In the genomic region with DNA sequence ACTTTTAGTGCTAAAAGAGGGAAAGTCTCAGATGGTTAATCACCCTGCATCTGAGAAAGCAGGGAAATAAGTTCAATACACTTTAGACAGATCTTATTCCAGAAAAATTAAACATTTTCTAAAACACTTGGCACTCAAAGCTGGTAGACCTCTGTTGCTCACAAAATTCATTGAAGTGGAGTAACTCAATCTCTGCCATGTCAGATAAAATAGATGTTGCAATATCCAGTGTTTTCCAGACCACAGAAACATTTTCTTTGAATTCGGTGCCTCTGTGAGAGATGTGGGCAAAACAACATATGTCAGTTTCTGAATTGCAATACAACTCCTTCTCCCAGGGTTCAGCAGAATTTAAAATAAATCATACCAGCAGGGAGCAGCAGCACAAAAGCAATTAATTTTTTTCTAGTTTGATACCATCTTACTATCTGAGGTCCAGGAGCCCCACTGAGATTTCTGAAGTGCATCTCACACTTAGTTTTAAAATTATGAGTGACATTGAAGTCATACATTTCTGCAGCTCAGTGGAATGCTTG, we compare ENCODE assay signal across 2 cellular contexts.
TF ChIP-seq lines count a peak whose summit lies in the region.

No MANE protein-coding gene starts in this region.

TF ChIP-seq in HCT116, 20 proteins besides CTCF, POLR2A, EP300 and RAD21 (continued from another document):
- TF ChIP-seq TCF7L2 (IDR thresholded peaks at IDR 0.05; ENCODE audit: borderline replicate concordance, extremely low read depth, insufficient read depth, insufficient read length), result no peak
- TF ChIP-seq SP1 (IDR thresholded peaks at IDR 0.05; ENCODE audit: low read depth), result no peak
- TF ChIP-seq CEBPB (IDR thresholded peaks at IDR 0.05; ENCODE audit: low read depth), result no peak
- no peak for TF ChIP-seq POLR2AphosphoS5 (IDR thresholded peaks at IDR 0.05; ENCODE audit: low read depth, low read length)
- TF ChIP-seq CBX3 (IDR thresholded peaks at IDR 0.05; ENCODE audit: low read depth), result no peak
- TF ChIP-seq ZNF274 (IDR thresholded peaks at IDR 0.05; ENCODE audit: low read depth, low read length), result no peak
- TF ChIP-seq SRF (IDR thresholded peaks at IDR 0.05; ENCODE audit: low read depth), result no peak
- TF ChIP-seq, protein P1, sequence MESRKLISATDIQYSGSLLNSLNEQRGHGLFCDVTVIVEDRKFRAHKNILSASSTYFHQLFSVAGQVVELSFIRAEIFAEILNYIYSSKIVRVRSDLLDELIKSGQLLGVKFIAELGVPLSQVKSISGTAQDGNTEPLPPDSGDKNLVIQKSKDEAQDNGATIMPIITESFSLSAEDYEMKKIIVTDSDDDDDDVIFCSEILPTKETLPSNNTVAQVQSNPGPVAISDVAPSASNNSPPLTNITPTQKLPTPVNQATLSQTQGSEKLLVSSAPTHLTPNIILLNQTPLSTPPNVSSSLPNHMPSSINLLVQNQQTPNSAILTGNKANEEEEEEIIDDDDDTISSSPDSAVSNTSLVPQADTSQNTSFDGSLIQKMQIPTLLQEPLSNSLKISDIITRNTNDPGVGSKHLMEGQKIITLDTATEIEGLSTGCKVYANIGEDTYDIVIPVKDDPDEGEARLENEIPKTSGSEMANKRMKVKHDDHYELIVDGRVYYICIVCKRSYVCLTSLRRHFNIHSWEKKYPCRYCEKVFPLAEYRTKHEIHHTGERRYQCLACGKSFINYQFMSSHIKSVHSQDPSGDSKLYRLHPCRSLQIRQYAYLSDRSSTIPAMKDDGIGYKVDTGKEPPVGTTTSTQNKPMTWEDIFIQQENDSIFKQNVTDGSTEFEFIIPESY (IDR thresholded peaks at IDR 0.05; ENCODE audit: extremely low read depth, insufficient replicate concordance, low read length), result no peak
- TF ChIP-seq ELF1 (IDR thresholded peaks at IDR 0.05; ENCODE audit: borderline replicate concordance, low read depth), result no peak
- TF ChIP-seq EZH2phosphoT487 (IDR thresholded peaks at IDR 0.05; ENCODE audit: borderline replicate concordance), result no peak
- TF ChIP-seq ZFX (IDR thresholded peaks at IDR 0.05), result no peak
- TF ChIP-seq, protein P2, sequence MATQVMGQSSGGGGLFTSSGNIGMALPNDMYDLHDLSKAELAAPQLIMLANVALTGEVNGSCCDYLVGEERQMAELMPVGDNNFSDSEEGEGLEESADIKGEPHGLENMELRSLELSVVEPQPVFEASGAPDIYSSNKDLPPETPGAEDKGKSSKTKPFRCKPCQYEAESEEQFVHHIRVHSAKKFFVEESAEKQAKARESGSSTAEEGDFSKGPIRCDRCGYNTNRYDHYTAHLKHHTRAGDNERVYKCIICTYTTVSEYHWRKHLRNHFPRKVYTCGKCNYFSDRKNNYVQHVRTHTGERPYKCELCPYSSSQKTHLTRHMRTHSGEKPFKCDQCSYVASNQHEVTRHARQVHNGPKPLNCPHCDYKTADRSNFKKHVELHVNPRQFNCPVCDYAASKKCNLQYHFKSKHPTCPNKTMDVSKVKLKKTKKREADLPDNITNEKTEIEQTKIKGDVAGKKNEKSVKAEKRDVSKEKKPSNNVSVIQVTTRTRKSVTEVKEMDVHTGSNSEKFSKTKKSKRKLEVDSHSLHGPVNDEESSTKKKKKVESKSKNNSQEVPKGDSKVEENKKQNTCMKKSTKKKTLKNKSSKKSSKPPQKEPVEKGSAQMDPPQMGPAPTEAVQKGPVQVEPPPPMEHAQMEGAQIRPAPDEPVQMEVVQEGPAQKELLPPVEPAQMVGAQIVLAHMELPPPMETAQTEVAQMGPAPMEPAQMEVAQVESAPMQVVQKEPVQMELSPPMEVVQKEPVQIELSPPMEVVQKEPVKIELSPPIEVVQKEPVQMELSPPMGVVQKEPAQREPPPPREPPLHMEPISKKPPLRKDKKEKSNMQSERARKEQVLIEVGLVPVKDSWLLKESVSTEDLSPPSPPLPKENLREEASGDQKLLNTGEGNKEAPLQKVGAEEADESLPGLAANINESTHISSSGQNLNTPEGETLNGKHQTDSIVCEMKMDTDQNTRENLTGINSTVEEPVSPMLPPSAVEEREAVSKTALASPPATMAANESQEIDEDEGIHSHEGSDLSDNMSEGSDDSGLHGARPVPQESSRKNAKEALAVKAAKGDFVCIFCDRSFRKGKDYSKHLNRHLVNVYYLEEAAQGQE (IDR thresholded peaks at IDR 0.05; ENCODE audit: low read depth), result no peak
- TF ChIP-seq JUND (IDR thresholded peaks at IDR 0.05), result no peak
- no peak for TF ChIP-seq SIN3A (IDR thresholded peaks at IDR 0.05; ENCODE audit: low read depth)
- TF ChIP-seq, protein P3, sequence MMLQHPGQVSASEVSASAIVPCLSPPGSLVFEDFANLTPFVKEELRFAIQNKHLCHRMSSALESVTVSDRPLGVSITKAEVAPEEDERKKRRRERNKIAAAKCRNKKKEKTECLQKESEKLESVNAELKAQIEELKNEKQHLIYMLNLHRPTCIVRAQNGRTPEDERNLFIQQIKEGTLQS (IDR thresholded peaks at IDR 0.05), result no peak

TF ChIP-seq in liver, 16 proteins besides CTCF, POLR2A, EP300 and RAD21 (continued from another document):
- TF ChIP-seq, protein P2 (IDR thresholded peaks at IDR 0.05), result no peak
- no peak for TF ChIP-seq JUND (IDR thresholded peaks at IDR 0.05)
- no peak for TF ChIP-seq NR2F2 (IDR thresholded peaks at IDR 0.05)
- TF ChIP-seq, protein P3 (IDR thresholded peaks at IDR 0.05), result no peak
- TF ChIP-seq, protein P1 (IDR thresholded peaks at IDR 0.05), result no peak
- TF ChIP-seq, protein P4, sequence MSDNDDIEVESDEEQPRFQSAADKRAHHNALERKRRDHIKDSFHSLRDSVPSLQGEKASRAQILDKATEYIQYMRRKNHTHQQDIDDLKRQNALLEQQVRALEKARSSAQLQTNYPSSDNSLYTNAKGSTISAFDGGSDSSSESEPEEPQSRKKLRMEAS (IDR thresholded peaks at IDR 0.05), result no peak
TF ChIP-seq in liver: peak in this region for 0.
